ENCODE assay signal across 18 cellular contexts in genomic region chr20:48451401-48451800, GRCh38.
DNase-seq lines count a peak whose midpoint lies in the region; ATAC-seq and TF ChIP-seq lines count a peak whose summit lies in the region.
"Had no signal": no experiment of that assay in that cellular context is flagged by ENCODE, and none has a peak within 500 bp of the region (broad histone marks: within the 10 kb centered on the region; RNA-seq: fewer than 3 reads in every experiment).

No MANE protein-coding gene starts in this region.

- no peaks in the 10 kb centered on the region for H3K36me3 ChIP-seq in BE2C
- H3K36me3 ChIP-seq: BLaER1 had no signal

- DNase-seq in RPMI8226 (peak; percentile 40), iPS-NIHi7 (ENCODE audit: extremely low spot score) (peak; percentile 41), HCEC 1CT (no peak), BE2C (no peak)
- DNase-seq: Caco-2; CD4-positive, alpha-beta memory T cell; IMR-90; NCI-H1105; NCI-H2029 treated with DMSO at 0.1 percent for 48 hours; NCI-H2171; NCI-H345; NCI-H524 treated with DMSO at 0.1 percent for 48 hours; SHP77 treated with DMSO at 0.1 percent for 48 hours had no signal

- ATAC-seq in GM21717 (IDR thresholded peaks at IDR 0.05; ENCODE audit: unreplicated experiment): no peak
- ATAC-seq in GM19395 (IDR thresholded peaks at IDR 0.05; ENCODE audit: unreplicated experiment): no peak

- peaks cover 22% of the 10 kb centered on the region for H3K4me1 ChIP-seq in BE2C
- H3K4me1 ChIP-seq: Caco-2 had no signal

- TF ChIP-seq CTCF in GM12873 (IDR thresholded peaks at IDR 0.05; ENCODE audit: insufficient read depth, low read depth, low read length, missing control alignments) (peak; percentile 8), BE2C (IDR thresholded peaks at IDR 0.05; ENCODE audit: low read depth, low read length) (no peak)

- no peaks in the 10 kb centered on the region for H3K9me3 ChIP-seq in BE2C
- H3K9me3 ChIP-seq: Caco-2 had no signal

- H3K27me3 ChIP-seq in BE2C: no peaks in the 10 kb centered on the region
- H3K27me3 ChIP-seq: BLaER1 had no signal

- no peak overlapping the region for H3K4me3 ChIP-seq in BE2C (ENCODE audit: low read depth, low read length)
- H3K4me3 ChIP-seq: BLaER1, SK-N-MC had no signal

Comparison
In these comparisons a context has a peak if more than half of its experiments do, and no peak if none do; other contexts are left out.
1. DNase-seq: peak in RPMI8226 (single experiment) and iPS-NIHi7 (single experiment); none in HCEC 1CT (single experiment) and BE2C (single experiment).